In the genomic region with DNA sequence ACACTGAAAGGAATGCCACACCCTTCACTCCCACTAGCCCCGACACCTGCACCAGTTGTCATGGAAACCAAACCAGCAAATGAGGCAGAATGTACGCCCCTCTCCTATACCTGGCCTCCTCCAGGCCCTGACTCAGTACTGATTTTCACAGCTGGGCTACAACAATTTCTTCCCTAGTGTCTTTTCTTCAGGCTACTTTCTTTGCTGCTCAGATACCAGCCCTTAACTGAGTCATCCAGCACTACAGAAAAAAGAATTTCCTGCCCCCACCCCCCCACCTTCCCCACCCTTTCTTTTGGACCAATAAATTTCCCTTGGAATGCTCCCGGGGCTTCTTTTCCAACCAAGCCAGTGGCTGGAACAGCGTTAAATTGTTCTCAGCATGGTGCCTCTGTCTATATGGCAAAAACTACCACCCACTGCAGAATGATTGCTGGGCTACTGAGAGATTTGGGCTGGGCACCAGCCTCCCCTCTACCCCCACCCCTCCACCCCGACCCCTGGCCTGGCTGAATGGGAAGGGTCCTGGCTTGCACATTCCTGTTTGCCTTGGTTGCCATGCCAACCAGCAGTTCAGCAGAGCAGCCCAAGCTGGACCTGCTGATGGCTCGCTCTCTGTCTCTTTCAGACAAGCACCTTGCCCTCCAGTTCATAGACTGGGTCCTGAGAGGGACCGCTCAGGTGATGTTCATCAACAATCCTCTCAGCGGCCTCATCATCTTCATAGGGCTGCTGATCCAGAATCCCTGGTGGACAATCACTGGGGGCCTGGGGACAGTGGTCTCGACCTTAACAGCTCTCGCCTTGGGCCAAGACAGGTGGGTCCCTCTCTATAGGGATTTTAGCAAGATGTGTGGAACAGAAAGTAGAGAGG, we compare ENCODE assay signal across 1 cellular context.
TF ChIP-seq lines count a peak whose summit lies in the region.

No MANE protein-coding gene starts in this region.

TF ChIP-seq in IMR-90, 13 proteins besides CTCF, POLR2A, EP300 and RAD21:
- TF ChIP-seq CEBPB (IDR thresholded peaks at IDR 0.05; ENCODE audit: low read depth, low read length) (no peak), FOS (IDR thresholded peaks at IDR 0.05; ENCODE audit: low read depth, low read length) (no peak), SMC3 (IDR thresholded peaks at IDR 0.05; ENCODE audit: low read depth, low read length) (no peak)
TF ChIP-seq in IMR-90: peak in this region for 0.
